In genomic region chr11:93225642-93226041, GRCh38 we compare ENCODE assay signal across 8 cellular contexts. TPM values are rescaled to one million over a fixed set of nuclear protein-coding genes. Genes with fewer than 3 reads are reported as not detected.
A peak's percentile ranks its signal among the peaks of the same experiment; 100 is the strongest.
DNase-seq lines count a peak whose midpoint lies in the region; TF ChIP-seq lines count a peak whose summit lies in the region.

No MANE protein-coding gene starts in this region.

- TF ChIP-seq EP300 in ovary (IDR thresholded peaks at IDR 0.05): no peak

- H3K27me3 Mint-ChIP-seq in chondrocyte (ENCODE audit: low read depth) (peaks cover 11% of the 10 kb centered on the region), Caco-2 (ENCODE audit: insufficient read depth, unreplicated experiment) (peaks cover 10% of the 10 kb centered on the region)

- H3K4me3 ChIP-seq in ovary (no peak overlapping the region), Caco-2 (ENCODE audit: low read depth, low read length) (no peak overlapping the region), HAP-1 (no peak overlapping the region)

- H3K9me3 ChIP-seq in ovary (no peaks in the 10 kb centered on the region), Caco-2 (no peaks in the 10 kb centered on the region), HAP-1 (no peaks in the 10 kb centered on the region)

- DNase-seq in NCI-H2081 (lab: John Stamatoyannopoulos, UW) (peak; percentile 43 to 77), chondrocyte (ENCODE audit: low spot score) (no peak), ovary (no peak), Caco-2 (no peak), HAP-1 (ENCODE audit: low spot score in 2 of 2) (no peak), HUDEP-2 (lab: John Stamatoyannopoulos, UW; ENCODE audit: unreplicated experiment in 76 of 76) (no peak)
- no peak for DNase-seq in stimulated activated CD4-positive, alpha-beta T cell treated with anti-CD3 and anti-CD28 coated beads, Interleukin-4, amount 100 ng/mL, for 24 hours

- H3K4me1 ChIP-seq in ovary (ENCODE audit: insufficient read depth) (no peaks in the 10 kb centered on the region), Caco-2 (peaks cover 5% of the 10 kb centered on the region; the same call in 1 of the 2 replicates), HAP-1 (no peaks in the 10 kb centered on the region)

- POLR2A ChIA-PET in Caco-2 (lab: Charles Lee): no interaction called here

- no peaks in the 10 kb centered on the region for H3K4me1 Mint-ChIP-seq in chondrocyte (ENCODE audit: low read depth)
- peaks cover 11% of the 10 kb centered on the region for H3K4me1 Mint-ChIP-seq in Caco-2 (ENCODE audit: low read depth, unreplicated experiment)

- CTCF ChIA-PET in Caco-2 (lab: Charles Lee): interaction anchor here (0.9 to 1.0 kb wide), 3 partner anchors 136 to 432 kb away, joined by 3 to 5 read pairs (median 4); no protein-coding TSS in a partner anchor

- H3K27ac Mint-ChIP-seq in chondrocyte (ENCODE audit: unreplicated experiment): no peak overlapping the region
- H3K27ac Mint-ChIP-seq in Caco-2 (ENCODE audit: unreplicated experiment): no peak overlapping the region

- TF ChIP-seq CTCF in GM12872 (IDR thresholded peaks at IDR 0.05; ENCODE audit: insufficient read depth, low read depth, low read length) (peak; percentile 13; the same call in 1 of the 3 replicates), chondrocyte (IDR thresholded peaks at IDR 0.05) (peak; percentile 84), ovary (IDR thresholded peaks at IDR 0.05) (peak in 2 of 3 donors; percentile 19 to 24), Caco-2 (IDR thresholded peaks at IDR 0.05; ENCODE audit: insufficient read depth in 1 of 2, low read depth in 1 of 2, low read length in 1 of 2, severe bottlenecking in 1 of 2, unreplicated experiment in 1 of 2) (peak in 1 of 2 experiments; percentile 38)

- H3K9me3 Mint-ChIP-seq in chondrocyte (ENCODE audit: low read depth) (no peaks in the 10 kb centered on the region), Caco-2 (ENCODE audit: unreplicated experiment) (no peaks in the 10 kb centered on the region)

- H3K36me3 Mint-ChIP-seq in chondrocyte (ENCODE audit: low read depth) (no peaks in the 10 kb centered on the region), Caco-2 (ENCODE audit: insufficient read depth, unreplicated experiment) (no peaks in the 10 kb centered on the region)

- no peak for TF ChIP-seq POLR2A in ovary (IDR thresholded peaks at IDR 0.05)

- no peak overlapping the region for H3K27ac ChIP-seq in ovary

- H3K4me3 Mint-ChIP-seq in chondrocyte (ENCODE audit: unreplicated experiment) (no peak overlapping the region), Caco-2 (ENCODE audit: unreplicated experiment) (no peak overlapping the region)

- no TSS peak for BruUV-seq in Caco-2 (replicated peaks; lab: Mats Ljungman, UMichigan)

- H3K36me3 ChIP-seq in ovary (no peaks in the 10 kb centered on the region), Caco-2 (ENCODE audit: control insufficient read depth, insufficient read depth, low read length) (no peaks in the 10 kb centered on the region), HAP-1 (replicated peaks) (no peaks in the 10 kb centered on the region)

- 8 to 9% (median 8%) methylated on average over 2 of the region's 2 CpGs for WGBS in ovary, 3 donors

- H3K27me3 ChIP-seq in ovary: no peaks in the 10 kb centered on the region
- H3K27me3 ChIP-seq in Caco-2 (replicated peaks; ENCODE audit: control insufficient read depth, insufficient read depth, low read length): 0 out of 2 replicates have a peak, but pooled peaks cover 1% of the 10 kb centered on the region
- peaks cover 6% of the 10 kb centered on the region; the same call in 1 of the 2 replicates for H3K27me3 ChIP-seq in HAP-1 (ENCODE audit: low read depth)

- intact Hi-C loops in ovary (cut with DNase I): loop anchor here in 1 of 4 donors (10.0 kb wide), 1 partner anchor 281 kb away; no protein-coding TSS in a partner anchor
- intact Hi-C loops in Caco-2 (cut with micrococcal nuclease; ENCODE audit: unreplicated experiment): loop anchor here (1.0 to 5.0 kb wide), 3 partner anchors 94 to 283 kb away; no protein-coding TSS in a partner anchor

- in situ Hi-C loops in HAP-1 (cut with MboI; ENCODE audit: low sequenced_read_pairs): loop anchor here (10.0 kb wide), 1 partner anchor 281 kb away; no protein-coding TSS in a partner anchor

RNA-seq across cellular contexts. Expression of gene SLC36A4, which starts 27.9 kb away (rescaled TPM):
- total RNA-seq in chondrocyte (16.5 to 28.9 TPM (median 20.9 TPM) in 3 replicates), ovary (10 to 100 TPM; 11.6 to 23.9 (median 14.0) TPM), Caco-2 (2022) (11.2 and 12.5 TPM in 2 replicates)
- polyA plus RNA-seq in ovary: 10 to 100 TPM in 1 of 2 donors, 1 to 10 TPM in 1; 6.4 to 11.4 TPM

Comparison
In these comparisons a context has a peak if more than half of its experiments do, and no peak if none do; other contexts are left out.
1. DNase-seq: peak in NCI-H2081 (2 of 2); none in chondrocyte (single experiment), ovary (0 of 5), Caco-2 (0 of 2), HAP-1 (0 of 2), stimulated activated CD4-positive, alpha-beta T cell treated with anti-CD3 and anti-CD28 coated beads, Interleukin-4, amount 100 ng/mL, for 24 hours (single experiment) and HUDEP-2 (0 of 76).